1 cellular context compared by ENCODE assay signal in the genomic region with DNA sequence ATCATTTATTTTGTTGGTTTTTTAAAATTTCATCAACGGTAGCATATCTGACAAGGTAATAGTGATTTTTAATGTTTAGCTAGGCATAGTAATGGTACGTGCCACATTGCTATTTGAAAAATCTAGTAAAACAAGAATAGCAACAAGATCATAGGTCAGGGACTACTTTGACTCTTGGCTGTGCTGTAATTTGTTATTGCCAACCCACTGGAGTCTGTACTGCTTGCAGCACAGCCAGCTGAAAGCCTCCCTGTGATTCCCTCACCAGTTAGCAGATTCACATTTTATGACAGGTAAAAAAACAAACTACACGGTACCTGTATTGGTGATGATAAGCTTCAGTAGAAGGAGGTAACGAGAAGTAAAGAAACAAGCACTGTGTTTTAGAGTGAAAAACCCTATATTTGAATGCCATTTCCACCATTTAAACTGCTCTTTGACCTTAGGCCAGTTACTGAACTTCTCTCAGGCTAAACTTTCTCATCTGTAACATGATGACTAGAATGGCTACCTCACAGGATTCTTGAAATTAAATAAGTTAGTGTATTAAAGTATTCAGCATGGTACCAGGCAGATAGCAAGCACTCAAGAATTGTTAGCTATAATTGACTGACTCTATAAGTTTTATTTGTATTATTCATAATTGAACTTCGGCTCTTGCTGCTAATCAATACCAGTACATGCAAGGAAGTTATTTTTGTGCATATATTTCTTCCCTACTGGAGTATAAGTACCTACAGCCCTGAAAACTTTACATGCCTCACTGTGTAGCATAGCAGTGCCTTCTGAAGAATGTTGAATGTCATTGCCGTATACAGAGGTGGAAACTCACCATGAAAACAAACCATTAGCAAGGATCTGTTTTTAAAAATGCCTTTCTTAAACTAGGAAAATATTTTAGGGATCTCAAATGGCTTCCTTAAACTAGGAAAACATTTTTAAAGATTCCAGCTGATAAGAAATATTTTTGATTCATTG.
TF ChIP-seq lines count a peak whose summit lies in the region.

No MANE protein-coding gene starts in this region.

TF ChIP-seq in HepG2, 621 proteins besides CTCF, POLR2A, EP300 and RAD21 (continued from another document and continues in another):
- TF ChIP-seq, protein P1, sequence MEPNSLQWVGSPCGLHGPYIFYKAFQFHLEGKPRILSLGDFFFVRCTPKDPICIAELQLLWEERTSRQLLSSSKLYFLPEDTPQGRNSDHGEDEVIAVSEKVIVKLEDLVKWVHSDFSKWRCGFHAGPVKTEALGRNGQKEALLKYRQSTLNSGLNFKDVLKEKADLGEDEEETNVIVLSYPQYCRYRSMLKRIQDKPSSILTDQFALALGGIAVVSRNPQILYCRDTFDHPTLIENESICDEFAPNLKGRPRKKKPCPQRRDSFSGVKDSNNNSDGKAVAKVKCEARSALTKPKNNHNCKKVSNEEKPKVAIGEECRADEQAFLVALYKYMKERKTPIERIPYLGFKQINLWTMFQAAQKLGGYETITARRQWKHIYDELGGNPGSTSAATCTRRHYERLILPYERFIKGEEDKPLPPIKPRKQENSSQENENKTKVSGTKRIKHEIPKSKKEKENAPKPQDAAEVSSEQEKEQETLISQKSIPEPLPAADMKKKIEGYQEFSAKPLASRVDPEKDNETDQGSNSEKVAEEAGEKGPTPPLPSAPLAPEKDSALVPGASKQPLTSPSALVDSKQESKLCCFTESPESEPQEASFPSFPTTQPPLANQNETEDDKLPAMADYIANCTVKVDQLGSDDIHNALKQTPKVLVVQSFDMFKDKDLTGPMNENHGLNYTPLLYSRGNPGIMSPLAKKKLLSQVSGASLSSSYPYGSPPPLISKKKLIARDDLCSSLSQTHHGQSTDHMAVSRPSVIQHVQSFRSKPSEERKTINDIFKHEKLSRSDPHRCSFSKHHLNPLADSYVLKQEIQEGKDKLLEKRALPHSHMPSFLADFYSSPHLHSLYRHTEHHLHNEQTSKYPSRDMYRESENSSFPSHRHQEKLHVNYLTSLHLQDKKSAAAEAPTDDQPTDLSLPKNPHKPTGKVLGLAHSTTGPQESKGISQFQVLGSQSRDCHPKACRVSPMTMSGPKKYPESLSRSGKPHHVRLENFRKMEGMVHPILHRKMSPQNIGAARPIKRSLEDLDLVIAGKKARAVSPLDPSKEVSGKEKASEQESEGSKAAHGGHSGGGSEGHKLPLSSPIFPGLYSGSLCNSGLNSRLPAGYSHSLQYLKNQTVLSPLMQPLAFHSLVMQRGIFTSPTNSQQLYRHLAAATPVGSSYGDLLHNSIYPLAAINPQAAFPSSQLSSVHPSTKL (CRISPR knock-in tag; IDR thresholded peaks at IDR 0.05) = peak; percentile 86
- TF ChIP-seq ZNF225 (CRISPR knock-in tag; IDR thresholded peaks at IDR 0.05) (no peak), SPEN (CRISPR knock-in tag; IDR thresholded peaks at IDR 0.05; ENCODE audit: low read depth) (no peak), ONECUT2 (CRISPR knock-in tag; IDR thresholded peaks at IDR 0.05) (no peak), TCF7 (IDR thresholded peaks at IDR 0.05; ENCODE audit: low read depth) (0 out of 2 replicates have a peak, but pooled peaks have one; percentile 20), ZMYM2 (CRISPR knock-in tag; IDR thresholded peaks at IDR 0.05) (0 out of 2 replicates have a peak, but pooled peaks have one; percentile 57), ZSCAN9 (CRISPR knock-in tag; IDR thresholded peaks at IDR 0.05; ENCODE audit: borderline replicate concordance) (0 out of 2 replicates have a peak, but pooled peaks have one; percentile 25), FLYWCH1 (CRISPR knock-in tag; IDR thresholded peaks at IDR 0.05) (no peak), TGIF2 (CRISPR knock-in tag; IDR thresholded peaks at IDR 0.05) (no peak), CAMTA2 (CRISPR knock-in tag; IDR thresholded peaks at IDR 0.05; ENCODE audit: borderline replicate concordance) (no peak), ZMYM3 (CRISPR knock-in tag; IDR thresholded peaks at IDR 0.05) (peak; percentile 52; the same call in 1 of the 2 replicates), MIER3 (CRISPR knock-in tag; IDR thresholded peaks at IDR 0.05; ENCODE audit: borderline replicate concordance) (0 out of 2 replicates have a peak, but pooled peaks have one; percentile 40), ZNF33B (CRISPR knock-in tag; IDR thresholded peaks at IDR 0.05) (no peak), GATAD2A (CRISPR knock-in tag; IDR thresholded peaks at IDR 0.05) (peak; percentile 77), ZNF296 (CRISPR knock-in tag; conservative IDR thresholded peaks at IDR 0.05) (no peak), ZFP1 (CRISPR knock-in tag; IDR thresholded peaks at IDR 0.05) (0 out of 2 replicates have a peak, but pooled peaks have one; percentile 61), WIZ (CRISPR knock-in tag; IDR thresholded peaks at IDR 0.05) (0 out of 2 replicates have a peak, but pooled peaks have one; percentile 52), MYNN (CRISPR knock-in tag; IDR thresholded peaks at IDR 0.05; ENCODE audit: low read depth) (no peak), ZNF724P (CRISPR knock-in tag; IDR thresholded peaks at IDR 0.05; ENCODE audit: borderline replicate concordance) (no peak), ZNF644 (CRISPR knock-in tag; IDR thresholded peaks at IDR 0.05; ENCODE audit: low read depth) (peak; percentile 75; the same call in 1 of the 2 replicates), ZNF558 (CRISPR knock-in tag; IDR thresholded peaks at IDR 0.05; ENCODE audit: borderline replicate concordance) (no peak), HNF4A (CRISPR knock-in tag; IDR thresholded peaks at IDR 0.05) (peak; percentile 83), ZNF121 (CRISPR knock-in tag; IDR thresholded peaks at IDR 0.05) (no peak), ZNF629 (CRISPR knock-in tag; conservative IDR thresholded peaks at IDR 0.05) (peak; percentile 41; the same call in 1 of the 2 replicates), ZNF136 (CRISPR knock-in tag; IDR thresholded peaks at IDR 0.05; ENCODE audit: low read depth) (no peak), FOXK2 (IDR thresholded peaks at IDR 0.05) (peak; percentile 37; the same call in 1 of the 2 replicates), FOXA3 (CRISPR knock-in tag; IDR thresholded peaks at IDR 0.05) (peak; percentile 31; the same call in 1 of the 2 replicates), TAF1 (CRISPR knock-in tag; IDR thresholded peaks at IDR 0.05) (no peak), NR2F2 (IDR thresholded peaks at IDR 0.05; ENCODE audit: borderline replicate concordance, low read depth) (peak; percentile 83), RCOR2 (CRISPR knock-in tag; IDR thresholded peaks at IDR 0.05) (no peak), NCOA2 (CRISPR knock-in tag; IDR thresholded peaks at IDR 0.05) (peak; percentile 57)
- TF ChIP-seq, protein P2, sequence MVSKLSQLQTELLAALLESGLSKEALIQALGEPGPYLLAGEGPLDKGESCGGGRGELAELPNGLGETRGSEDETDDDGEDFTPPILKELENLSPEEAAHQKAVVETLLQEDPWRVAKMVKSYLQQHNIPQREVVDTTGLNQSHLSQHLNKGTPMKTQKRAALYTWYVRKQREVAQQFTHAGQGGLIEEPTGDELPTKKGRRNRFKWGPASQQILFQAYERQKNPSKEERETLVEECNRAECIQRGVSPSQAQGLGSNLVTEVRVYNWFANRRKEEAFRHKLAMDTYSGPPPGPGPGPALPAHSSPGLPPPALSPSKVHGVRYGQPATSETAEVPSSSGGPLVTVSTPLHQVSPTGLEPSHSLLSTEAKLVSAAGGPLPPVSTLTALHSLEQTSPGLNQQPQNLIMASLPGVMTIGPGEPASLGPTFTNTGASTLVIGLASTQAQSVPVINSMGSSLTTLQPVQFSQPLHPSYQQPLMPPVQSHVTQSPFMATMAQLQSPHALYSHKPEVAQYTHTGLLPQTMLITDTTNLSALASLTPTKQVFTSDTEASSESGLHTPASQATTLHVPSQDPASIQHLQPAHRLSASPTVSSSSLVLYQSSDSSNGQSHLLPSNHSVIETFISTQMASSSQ (IDR thresholded peaks at IDR 0.05; ENCODE audit: low read depth) = peak; percentile 36; the same call in 1 of the 2 replicates
- TF ChIP-seq, protein P2 (CRISPR knock-in tag; IDR thresholded peaks at IDR 0.05; ENCODE audit: borderline replicate concordance) = no peak
- TF ChIP-seq, protein P3, sequence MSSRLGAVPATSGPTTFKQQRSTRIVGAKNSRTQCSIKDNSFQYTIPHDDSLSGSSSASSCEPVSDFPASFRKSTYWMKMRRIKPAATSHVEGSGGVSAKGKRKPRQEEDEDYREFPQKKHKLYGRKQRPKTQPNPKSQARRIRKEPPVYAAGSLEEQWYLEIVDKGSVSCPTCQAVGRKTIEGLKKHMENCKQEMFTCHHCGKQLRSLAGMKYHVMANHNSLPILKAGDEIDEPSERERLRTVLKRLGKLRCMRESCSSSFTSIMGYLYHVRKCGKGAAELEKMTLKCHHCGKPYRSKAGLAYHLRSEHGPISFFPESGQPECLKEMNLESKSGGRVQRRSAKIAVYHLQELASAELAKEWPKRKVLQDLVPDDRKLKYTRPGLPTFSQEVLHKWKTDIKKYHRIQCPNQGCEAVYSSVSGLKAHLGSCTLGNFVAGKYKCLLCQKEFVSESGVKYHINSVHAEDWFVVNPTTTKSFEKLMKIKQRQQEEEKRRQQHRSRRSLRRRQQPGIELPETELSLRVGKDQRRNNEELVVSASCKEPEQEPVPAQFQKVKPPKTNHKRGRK (CRISPR knock-in tag; IDR thresholded peaks at IDR 0.05) = no peak
- TF ChIP-seq, protein P4, sequence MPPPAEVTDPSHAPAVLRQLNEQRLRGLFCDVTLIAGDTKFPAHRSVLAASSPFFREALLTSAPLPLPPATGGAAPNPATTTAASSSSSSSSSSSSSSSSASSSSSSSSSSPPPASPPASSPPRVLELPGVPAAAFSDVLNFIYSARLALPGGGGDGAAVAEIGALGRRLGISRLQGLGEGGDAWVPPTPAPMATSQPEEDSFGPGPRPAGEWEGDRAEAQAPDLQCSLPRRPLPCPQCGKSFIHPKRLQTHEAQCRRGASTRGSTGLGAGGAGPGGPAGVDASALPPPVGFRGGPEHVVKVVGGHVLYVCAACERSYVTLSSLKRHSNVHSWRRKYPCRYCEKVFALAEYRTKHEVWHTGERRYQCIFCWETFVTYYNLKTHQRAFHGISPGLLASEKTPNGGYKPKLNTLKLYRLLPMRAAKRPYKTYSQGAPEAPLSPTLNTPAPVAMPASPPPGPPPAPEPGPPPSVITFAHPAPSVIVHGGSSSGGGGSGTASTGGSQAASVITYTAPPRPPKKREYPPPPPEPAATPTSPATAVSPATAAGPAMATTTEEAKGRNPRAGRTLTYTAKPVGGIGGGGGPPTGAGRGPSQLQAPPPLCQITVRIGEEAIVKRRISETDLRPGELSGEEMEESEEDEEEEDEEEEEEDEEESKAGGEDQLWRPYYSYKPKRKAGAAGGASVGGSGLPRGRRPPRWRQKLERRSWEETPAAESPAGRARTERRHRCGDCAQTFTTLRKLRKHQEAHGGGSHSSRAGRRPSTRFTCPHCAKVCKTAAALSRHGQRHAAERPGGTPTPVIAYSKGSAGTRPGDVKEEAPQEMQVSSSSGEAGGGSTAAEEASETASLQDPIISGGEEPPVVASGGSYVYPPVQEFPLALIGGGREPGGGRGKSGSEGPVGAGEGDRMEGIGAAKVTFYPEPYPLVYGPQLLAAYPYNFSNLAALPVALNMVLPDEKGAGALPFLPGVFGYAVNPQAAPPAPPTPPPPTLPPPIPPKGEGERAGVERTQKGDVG (CRISPR knock-in tag; IDR thresholded peaks at IDR 0.05; ENCODE audit: borderline replicate concordance) = no peak
- TF ChIP-seq, protein P5, sequence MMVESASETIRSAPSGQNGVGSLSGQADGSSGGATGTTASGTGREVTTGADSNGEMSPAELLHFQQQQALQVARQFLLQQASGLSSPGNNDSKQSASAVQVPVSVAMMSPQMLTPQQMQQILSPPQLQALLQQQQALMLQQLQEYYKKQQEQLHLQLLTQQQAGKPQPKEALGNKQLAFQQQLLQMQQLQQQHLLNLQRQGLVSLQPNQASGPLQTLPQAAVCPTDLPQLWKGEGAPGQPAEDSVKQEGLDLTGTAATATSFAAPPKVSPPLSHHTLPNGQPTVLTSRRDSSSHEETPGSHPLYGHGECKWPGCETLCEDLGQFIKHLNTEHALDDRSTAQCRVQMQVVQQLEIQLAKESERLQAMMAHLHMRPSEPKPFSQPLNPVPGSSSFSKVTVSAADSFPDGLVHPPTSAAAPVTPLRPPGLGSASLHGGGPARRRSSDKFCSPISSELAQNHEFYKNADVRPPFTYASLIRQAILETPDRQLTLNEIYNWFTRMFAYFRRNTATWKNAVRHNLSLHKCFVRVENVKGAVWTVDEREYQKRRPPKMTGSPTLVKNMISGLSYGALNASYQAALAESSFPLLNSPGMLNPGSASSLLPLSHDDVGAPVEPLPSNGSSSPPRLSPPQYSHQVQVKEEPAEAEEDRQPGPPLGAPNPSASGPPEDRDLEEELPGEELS (CRISPR knock-in tag; IDR thresholded peaks at IDR 0.05) = peak; percentile 33; the same call in 1 of the 2 replicates
- TF ChIP-seq, protein P6, sequence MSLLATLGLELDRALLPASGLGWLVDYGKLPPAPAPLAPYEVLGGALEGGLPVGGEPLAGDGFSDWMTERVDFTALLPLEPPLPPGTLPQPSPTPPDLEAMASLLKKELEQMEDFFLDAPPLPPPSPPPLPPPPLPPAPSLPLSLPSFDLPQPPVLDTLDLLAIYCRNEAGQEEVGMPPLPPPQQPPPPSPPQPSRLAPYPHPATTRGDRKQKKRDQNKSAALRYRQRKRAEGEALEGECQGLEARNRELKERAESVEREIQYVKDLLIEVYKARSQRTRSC (CRISPR knock-in tag; IDR thresholded peaks at IDR 0.05; ENCODE audit: low read depth) = no peak
- TF ChIP-seq, protein P7, sequence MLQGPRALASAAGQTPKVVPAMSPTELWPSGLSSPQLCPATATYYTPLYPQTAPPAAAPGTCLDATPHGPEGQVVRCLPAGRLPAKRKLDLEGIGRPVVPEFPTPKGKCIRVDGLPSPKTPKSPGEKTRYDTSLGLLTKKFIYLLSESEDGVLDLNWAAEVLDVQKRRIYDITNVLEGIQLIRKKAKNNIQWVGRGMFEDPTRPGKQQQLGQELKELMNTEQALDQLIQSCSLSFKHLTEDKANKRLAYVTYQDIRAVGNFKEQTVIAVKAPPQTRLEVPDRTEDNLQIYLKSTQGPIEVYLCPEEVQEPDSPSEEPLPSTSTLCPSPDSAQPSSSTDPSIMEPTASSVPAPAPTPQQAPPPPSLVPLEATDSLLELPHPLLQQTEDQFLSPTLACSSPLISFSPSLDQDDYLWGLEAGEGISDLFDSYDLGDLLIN (CRISPR knock-in tag; IDR thresholded peaks at IDR 0.05; ENCODE audit: borderline replicate concordance) = no peak
- TF ChIP-seq, protein P8, sequence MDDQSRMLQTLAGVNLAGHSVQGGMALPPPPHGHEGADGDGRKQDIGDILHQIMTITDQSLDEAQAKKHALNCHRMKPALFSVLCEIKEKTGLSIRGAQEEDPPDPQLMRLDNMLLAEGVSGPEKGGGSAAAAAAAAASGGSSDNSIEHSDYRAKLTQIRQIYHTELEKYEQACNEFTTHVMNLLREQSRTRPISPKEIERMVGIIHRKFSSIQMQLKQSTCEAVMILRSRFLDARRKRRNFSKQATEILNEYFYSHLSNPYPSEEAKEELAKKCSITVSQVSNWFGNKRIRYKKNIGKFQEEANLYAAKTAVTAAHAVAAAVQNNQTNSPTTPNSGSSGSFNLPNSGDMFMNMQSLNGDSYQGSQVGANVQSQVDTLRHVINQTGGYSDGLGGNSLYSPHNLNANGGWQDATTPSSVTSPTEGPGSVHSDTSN (CRISPR knock-in tag; IDR thresholded peaks at IDR 0.05; ENCODE audit: borderline replicate concordance) = no peak
